18 cellular contexts compared by ENCODE assay signal in the genomic region with DNA sequence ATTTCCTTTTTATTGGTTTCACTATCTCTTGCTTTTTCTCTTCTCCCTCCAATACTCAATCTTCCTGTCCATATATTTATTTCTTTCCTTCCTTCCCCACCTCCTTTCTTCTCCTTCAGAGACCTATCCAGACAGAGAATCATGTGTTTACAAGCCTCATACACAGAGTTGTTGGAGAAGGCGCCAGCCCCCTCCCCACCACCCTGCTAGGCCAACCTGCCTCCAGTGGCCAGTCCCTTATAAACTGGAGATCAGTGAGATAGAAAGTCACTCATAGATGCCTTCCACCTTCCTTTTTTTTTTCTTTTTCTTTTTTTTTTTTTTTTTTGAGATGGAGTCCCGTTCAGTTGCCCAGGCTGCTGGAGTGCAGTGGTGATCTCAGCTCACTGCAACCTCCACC. TPM values are rescaled to one million over a fixed set of nuclear protein-coding genes. Genes with fewer than 3 reads are reported as not detected.
A peak's percentile ranks its signal among the peaks of the same experiment; 100 is the strongest.
DNase-seq lines count a peak whose midpoint lies in the region; ATAC-seq lines count a peak whose summit lies in the region.
"Had no signal": no experiment of that assay in that cellular context is flagged by ENCODE, and none has a peak within 500 bp of the region (broad histone marks: within the 10 kb centered on the region; RNA-seq: fewer than 3 reads in every experiment).

No MANE protein-coding gene starts in this region.

- peak overlapping the region; percentile 37 for H3K27ac Mint-ChIP-seq in stimulated activated naive CD8-positive, alpha-beta T cell treated with anti-CD3 and anti-CD28 coated beads, Interleukin-15, Interleukin-2, amounts not matched to agents 100 ng/mL and 50 ng/mL, for 24 hours
- peak overlapping the region; percentile 93 to 97 (median 95) for H3K27ac Mint-ChIP-seq in immature natural killer cell
- H3K27ac Mint-ChIP-seq: CD14-positive monocyte had no signal

- peaks cover 31% of the 10 kb centered on the region for H3K36me3 Mint-ChIP-seq in stimulated activated naive CD8-positive, alpha-beta T cell treated with anti-CD3 and anti-CD28 coated beads, Interleukin-15, Interleukin-2, amounts not matched to agents 100 ng/mL and 50 ng/mL, for 24 hours (ENCODE audit: low read depth)
- H3K36me3 Mint-ChIP-seq in activated T-cell treated with anti-CD3 and anti-CD28 coated beads, Interleukin-2, amount 50 U/mL, for 4 hours (ENCODE audit: insufficient read depth), result peaks cover 7% of the 10 kb centered on the region
- peaks cover 23 to 48% (median 24%) of the 10 kb centered on the region in 3 donors for H3K36me3 Mint-ChIP-seq in immature natural killer cell
- H3K36me3 Mint-ChIP-seq: CD14-positive monocyte had no signal

- no peak for ATAC-seq in stimulated activated naive CD8-positive, alpha-beta T cell treated with anti-CD3 and anti-CD28 coated beads, Interleukin-15, Interleukin-2, amounts not matched to agents 100 U/mL and 50 U/mL, for 24 hours
- no peak for ATAC-seq in activated T-cell treated with anti-CD3 and anti-CD28 coated beads, Interleukin-2, amount 50 U/mL, for 4 hours
- ATAC-seq in HG03460 (IDR thresholded peaks at IDR 0.05; ENCODE audit: unreplicated experiment), result no peak
- ATAC-seq: body of pancreas, psoas muscle, SK-N-SH treated with all-trans-retinoic acid at 6 μM for 48 hours had no signal

- no peaks in the 10 kb centered on the region for H3K9me3 Mint-ChIP-seq in stimulated activated naive CD8-positive, alpha-beta T cell treated with anti-CD3 and anti-CD28 coated beads, Interleukin-15, Interleukin-2, amounts not matched to agents 100 ng/mL and 50 ng/mL, for 24 hours
- H3K9me3 Mint-ChIP-seq in activated T-cell treated with anti-CD3 and anti-CD28 coated beads, Interleukin-2, amount 50 U/mL, for 4 hours, result no peaks in the 10 kb centered on the region
- H3K9me3 Mint-ChIP-seq in immature natural killer cell, result no peaks in the 10 kb centered on the region
- H3K9me3 Mint-ChIP-seq: CD14-positive monocyte had no signal

- no peak for DNase-seq in stimulated activated naive CD8-positive, alpha-beta T cell treated with anti-CD3 and anti-CD28 coated beads, Interleukin-15, Interleukin-2, amounts not matched to agents 100 U/mL and 50 U/mL, for 24 hours
- DNase-seq in activated T-cell treated with anti-CD3 and anti-CD28 coated beads, Interleukin-2, amount 50 U/mL, for 4 hours, result no peak
- DNase-seq in immature natural killer cell, result no peak
- DNase-seq in SKM-1 treated with dmso at 0.1 percent for 144 hours (lab: John Stamatoyannopoulos, UW; ENCODE audit: unreplicated experiment), result no peak
- no peak for DNase-seq in NCI-H510A (lab: John Stamatoyannopoulos, UW)
- DNase-seq: body of pancreas; effector CD4-positive, alpha-beta T cell; foreskin melanocyte; hippocampal formation; KG1; NCI-H187; NCI-H748 treated with DMSO at 0.1 percent for 48 hours; psoas muscle; uterus had no signal

- H3K27me3 Mint-ChIP-seq in stimulated activated naive CD8-positive, alpha-beta T cell treated with anti-CD3 and anti-CD28 coated beads, Interleukin-15, Interleukin-2, amounts not matched to agents 100 ng/mL and 50 ng/mL, for 24 hours, result no peaks in the 10 kb centered on the region
- H3K27me3 Mint-ChIP-seq in activated T-cell treated with anti-CD3 and anti-CD28 coated beads, Interleukin-2, amount 50 U/mL, for 4 hours (ENCODE audit: low read depth), result no peaks in the 10 kb centered on the region
- peaks cover 14 to 62% (median 56%) of the 10 kb centered on the region in 3 donors for H3K27me3 Mint-ChIP-seq in immature natural killer cell (ENCODE audit: low read depth in 3 of 3)

- no peak overlapping the region for H3K4me3 Mint-ChIP-seq in stimulated activated naive CD8-positive, alpha-beta T cell treated with anti-CD3 and anti-CD28 coated beads, Interleukin-15, Interleukin-2, amounts not matched to agents 100 ng/mL and 50 ng/mL, for 24 hours
- peak overlapping the region; percentile 65 for H3K4me3 Mint-ChIP-seq in activated T-cell treated with anti-CD3 and anti-CD28 coated beads, Interleukin-2, amount 50 U/mL, for 4 hours
- H3K4me3 Mint-ChIP-seq in immature natural killer cell, result peak overlapping the region; percentile 68 to 88 (median 72)
- H3K4me3 Mint-ChIP-seq: CD14-positive monocyte had no signal

- H3K4me1 Mint-ChIP-seq in stimulated activated naive CD8-positive, alpha-beta T cell treated with anti-CD3 and anti-CD28 coated beads, Interleukin-15, Interleukin-2, amounts not matched to agents 100 ng/mL and 50 ng/mL, for 24 hours (ENCODE audit: low read depth), result peaks cover 80% of the 10 kb centered on the region
- H3K4me1 Mint-ChIP-seq in activated T-cell treated with anti-CD3 and anti-CD28 coated beads, Interleukin-2, amount 50 U/mL, for 4 hours (ENCODE audit: low read depth), result peaks cover 78% of the 10 kb centered on the region
- H3K4me1 Mint-ChIP-seq in immature natural killer cell, result peaks cover 97 to 99% of the 10 kb centered on the region in 2 donors

RNA-seq across cellular contexts. Expression of a gene that starts 53.3 kb away (rescaled TPM):
- 10 to 100 TPM; 63.7 to 93.5 (median 73.2) TPM for total RNA-seq in activated T-cell treated with anti-CD3 and anti-CD28 coated beads, Interleukin-2, amount 50 U/mL, for 4 hours
- polyA plus RNA-seq in immature natural killer cell, result 1,000 to 10,000 TPM; 1,122 to 1,466 (median 1,335) TPM
